Comparison of ENCODE assay signal across 8 cellular contexts in genomic region chr1:156659994-156660751, GRCh38. TPM values are rescaled to one million over a fixed set of nuclear protein-coding genes. Genes with fewer than 3 reads are reported as not detected.
DNase-seq lines count a peak whose midpoint lies in the region; ATAC-seq and TF ChIP-seq lines count a peak whose summit lies in the region.

No MANE protein-coding gene starts in this region.

- H3K4me1 ChIP-seq in HUES48 (ENCODE audit: control insufficient read depth, insufficient read depth, low read length), result peaks cover 60% of the 10 kb centered on the region
- peaks cover 19% of the 10 kb centered on the region for H3K4me1 ChIP-seq in endodermal cell (ENCODE audit: control insufficient read depth, insufficient read depth, low read length)

- peak overlapping the region; percentile 74 to 85 (median 82) for H3K27ac Mint-ChIP-seq in CD14-positive monocyte
- peak overlapping the region; percentile 95 for H3K27ac Mint-ChIP-seq in activated CD8-positive, alpha-beta memory T cell treated with anti-CD3 and anti-CD28 coated beads, Interleukin-2, amount 10 ng/mL, durations not matched to agents 7 days and 5 days
- H3K27ac Mint-ChIP-seq in endodermal cell, result peak overlapping the region; percentile 97

- H3K27ac ChIP-seq in HUES48 (ENCODE audit: low read depth, low read length) (peak overlapping the region; percentile 91), endodermal cell (ENCODE audit: low read depth, low read length) (peak overlapping the region; percentile 85)

- 27 to 50% methylated on average over 17 to 38 of the region's 38 CpGs for WGBS in endodermal cell (ENCODE audit: insufficient coverage in 1 of 2, insufficient read length in 1 of 2), 2 experiments

- H3K36me3 Mint-ChIP-seq in CD14-positive monocyte, result peaks cover 0 to 3% of the 10 kb centered on the region in 2 donors
- H3K36me3 Mint-ChIP-seq in activated CD8-positive, alpha-beta memory T cell treated with anti-CD3 and anti-CD28 coated beads, Interleukin-2, amount 10 ng/mL, durations not matched to agents 7 days and 5 days, result no peaks in the 10 kb centered on the region
- no peaks in the 10 kb centered on the region for H3K36me3 Mint-ChIP-seq in endodermal cell (ENCODE audit: low read depth)

- H3K27me3 ChIP-seq in HUES48 (ENCODE audit: control insufficient read depth, insufficient read depth, low read length), result peaks cover 36% of the 10 kb centered on the region
- H3K27me3 ChIP-seq in endodermal cell (ENCODE audit: control insufficient read depth, insufficient read depth, low read length, poor library complexity, severe bottlenecking), result peaks cover 45% of the 10 kb centered on the region

- peak overlapping the region; percentile 28; the same call in 1 of the 2 replicates for H3K4me3 ChIP-seq in HUES48 (ENCODE audit: low read depth, low read length)
- no peak overlapping the region for H3K4me3 ChIP-seq in endodermal cell (ENCODE audit: low read length)

- H3K4me1 Mint-ChIP-seq in CD14-positive monocyte (peaks cover 74% of the 10 kb centered on the region), endodermal cell (peaks cover 57% of the 10 kb centered on the region)
- H3K4me1 Mint-ChIP-seq in activated CD8-positive, alpha-beta memory T cell treated with anti-CD3 and anti-CD28 coated beads, Interleukin-2, amount 10 ng/mL, durations not matched to agents 7 days and 5 days, result peaks cover 68% of the 10 kb centered on the region

- peak; percentile 99 for TF ChIP-seq CTCF in CD14-positive monocyte (IDR thresholded peaks at IDR 0.05)
- peak; percentile 99 for TF ChIP-seq CTCF in endodermal cell (conservative IDR thresholded peaks at IDR 0.05)

- peak; percentile 97 for DNase-seq in CD14-positive monocyte (ENCODE audit: low spot score)
- peak; percentile 93 for DNase-seq in NOMO-1 treated with DMSO at 0.1 percent for 48 hours (lab: John Stamatoyannopoulos, UW; ENCODE audit: unreplicated experiment)
- peak; percentile 97 for DNase-seq in activated CD8-positive, alpha-beta memory T cell treated with anti-CD3 and anti-CD28 coated beads, Interleukin-2, amount 10 ng/mL, durations not matched to agents 7 days and 5 days
- peak; percentile 99 for DNase-seq in endodermal cell
- peak; percentile 95 for DNase-seq in midbrain (lab: John Stamatoyannopoulos, UW)
- peak; percentile 73 to 74 for DNase-seq in stimulated activated CD8-positive, alpha-beta memory T cell treated with anti-CD3 and anti-CD28 coated beads, Interleukin-15, amount 100 ng/mL, for 4 hours (ENCODE audit: low read depth in 2 of 2)

- peak overlapping the region; percentile 51 to 74 for H3K4me3 Mint-ChIP-seq in CD14-positive monocyte
- peak overlapping the region; percentile 82 for H3K4me3 Mint-ChIP-seq in activated CD8-positive, alpha-beta memory T cell treated with anti-CD3 and anti-CD28 coated beads, Interleukin-2, amount 10 ng/mL, durations not matched to agents 7 days and 5 days
- no peak overlapping the region for H3K4me3 Mint-ChIP-seq in endodermal cell

- H3K36me3 ChIP-seq in HUES48 (ENCODE audit: control insufficient read depth, insufficient read depth, low read length) (no peaks in the 10 kb centered on the region), endodermal cell (ENCODE audit: control insufficient read depth, insufficient read depth, low read length) (no peaks in the 10 kb centered on the region)

- H3K27me3 Mint-ChIP-seq in CD14-positive monocyte (ENCODE audit: low read depth in 3 of 3) (peaks cover 42 to 59% (median 45%) of the 10 kb centered on the region in 3 donors), endodermal cell (ENCODE audit: insufficient read depth) (peaks cover 46% of the 10 kb centered on the region)
- peaks cover 24% of the 10 kb centered on the region for H3K27me3 Mint-ChIP-seq in activated CD8-positive, alpha-beta memory T cell treated with anti-CD3 and anti-CD28 coated beads, Interleukin-2, amount 10 ng/mL, durations not matched to agents 7 days and 5 days

- intact Hi-C loops in CD14-positive monocyte (cut with micrococcal nuclease), result loop anchor here in 1 of 2 donors (5.0 kb wide), 1 partner anchor 67 kb away; the partner anchor contains the start of genes ISG20L2 and METTL25B

- H3K9me3 ChIP-seq in HUES48 (ENCODE audit: control insufficient read depth, insufficient read depth, low read length) (no peaks in the 10 kb centered on the region), endodermal cell (ENCODE audit: control insufficient read depth, low read length) (no peaks in the 10 kb centered on the region)

- H3K9ac ChIP-seq in HUES48 (ENCODE audit: low read depth, low read length) (peak overlapping the region; percentile 59), endodermal cell (ENCODE audit: extremely low read depth, low read length, poor library complexity, severe bottlenecking) (no peak overlapping the region)

- ATAC-seq in GM19455 (IDR thresholded peaks at IDR 0.05; ENCODE audit: unreplicated experiment), result peak; percentile 61
- ATAC-seq in activated CD8-positive, alpha-beta memory T cell treated with anti-CD3 and anti-CD28 coated beads, Interleukin-2, amount 10 ng/mL, durations not matched to agents 7 days and 5 days, result peak; percentile 81

- H3K9me3 Mint-ChIP-seq in CD14-positive monocyte, result peaks cover 0 to 17% (median 5%) of the 10 kb centered on the region in 7 donors
- H3K9me3 Mint-ChIP-seq in activated CD8-positive, alpha-beta memory T cell treated with anti-CD3 and anti-CD28 coated beads, Interleukin-2, amount 10 ng/mL, durations not matched to agents 7 days and 5 days (ENCODE audit: low read depth), result no peaks in the 10 kb centered on the region
- H3K9me3 Mint-ChIP-seq in endodermal cell, result no peaks in the 10 kb centered on the region

- CTCF ChIA-PET in activated CD8-positive, alpha-beta memory T cell treated with anti-CD3 and anti-CD28 coated beads, Interleukin-2, amount 10 ng/mL, durations not matched to agents 7 days and 5 days (lab: Charles Lee), result interaction anchor here (0.5 to 12.6 kb wide), 44 partner anchors 8 to 511 kb away, joined by 3 to 340 read pairs (median 4); partner anchors contain the start of genes BCAN, CRABP2, HAPLN2 and ISG20L2

RNA-seq across cellular contexts. Expression of gene NES, which starts 17.0 kb away (rescaled TPM):
- polyA plus RNA-seq in CD14-positive monocyte, result not detected
- not detected for total RNA-seq in activated CD8-positive, alpha-beta memory T cell treated with anti-CD3 and anti-CD28 coated beads, Interleukin-2, amount 10 ng/mL, durations not matched to agents 7 days and 5 days
- total RNA-seq in endodermal cell, result 100 to 1,000 TPM in 1 of 2 donors, 10 to 100 TPM in 1; 65.8 to 103 TPM
- 271 TPM for polyA plus RNA-seq in endodermal cell (2013, experiment 1 of 2)
- 261 TPM for polyA plus RNA-seq in endodermal cell (2013, experiment 2 of 2)

RNA-seq across cellular contexts. Expression of gene BCAN, which starts 18.3 kb away (rescaled TPM):
- polyA plus RNA-seq in CD14-positive monocyte, result not detected
- total RNA-seq in activated CD8-positive, alpha-beta memory T cell treated with anti-CD3 and anti-CD28 coated beads, Interleukin-2, amount 10 ng/mL, durations not matched to agents 7 days and 5 days, result under 1 TPM in 1 of 2 experiments, not detected in 1; 0.07 TPM
- total RNA-seq in endodermal cell, result under 1 TPM in 1 of 2 donors, not detected in 1; 0.31 TPM
- polyA plus RNA-seq in endodermal cell (2013, experiment 1 of 2), result 1.6 TPM
- polyA plus RNA-seq in endodermal cell (2013, experiment 2 of 2), result 0.83 TPM

RNA-seq across cellular contexts. Expression of gene HAPLN2, which starts 41.0 kb away (rescaled TPM):
- not detected for polyA plus RNA-seq in CD14-positive monocyte
- not detected for total RNA-seq in activated CD8-positive, alpha-beta memory T cell treated with anti-CD3 and anti-CD28 coated beads, Interleukin-2, amount 10 ng/mL, durations not matched to agents 7 days and 5 days
- 1 to 10 TPM in 1 of 2 donors, under 1 TPM in 1; 0.42 to 2.8 TPM for total RNA-seq in endodermal cell
- polyA plus RNA-seq in endodermal cell (2013, experiment 1 of 2), result 0.82 TPM
- 0.54 TPM for polyA plus RNA-seq in endodermal cell (2013, experiment 2 of 2)

RNA-seq across cellular contexts. Expression of gene CRABP2, which starts 45.2 kb away (rescaled TPM):
- polyA plus RNA-seq in CD14-positive monocyte, result under 1 TPM in 1 of 2 donors, not detected in 1; 0.23 TPM
- total RNA-seq in activated CD8-positive, alpha-beta memory T cell treated with anti-CD3 and anti-CD28 coated beads, Interleukin-2, amount 10 ng/mL, durations not matched to agents 7 days and 5 days, result 1 to 10 TPM; 1.4 to 1.9 TPM
- total RNA-seq in endodermal cell, result 100 to 1,000 TPM; 243 to 780 TPM
- 435 TPM for polyA plus RNA-seq in endodermal cell (2013, experiment 1 of 2)
- 409 TPM for polyA plus RNA-seq in endodermal cell (2013, experiment 2 of 2)

RNA-seq across cellular contexts. Expression of gene GPATCH4, which starts 58.9 kb away (rescaled TPM):
- 1 to 10 TPM; 2.6 to 5.3 TPM for polyA plus RNA-seq in CD14-positive monocyte
- total RNA-seq in activated CD8-positive, alpha-beta memory T cell treated with anti-CD3 and anti-CD28 coated beads, Interleukin-2, amount 10 ng/mL, durations not matched to agents 7 days and 5 days, result 10 to 100 TPM; 40.5 to 50.9 TPM
- 10 to 100 TPM; 23.0 to 34.4 TPM for total RNA-seq in endodermal cell
- polyA plus RNA-seq in endodermal cell (2013, experiment 1 of 2), result 19.7 TPM
- polyA plus RNA-seq in endodermal cell (2013, experiment 2 of 2), result 17.4 TPM

Comparison
In these comparisons a context has a peak if more than half of its experiments do, and no peak if none do; other contexts are left out.
1. RNA of gene NES, which starts 17.0 kb away (total RNA-seq): 65.8 to 103 TPM in endodermal cell; not detected in activated CD8-positive, alpha-beta memory T cell treated with anti-CD3 and anti-CD28 coated beads, Interleukin-2, amount 10 ng/mL, durations not matched to agents 7 days and 5 days; every median in the first group is over 10 times any median in the second.
2. Peak in every context shown above with its lines, with median percentiles within 50 percentile points of each other: DNase-seq and H3K27ac Mint-ChIP-seq.